9 cellular contexts compared by ENCODE assay signal in the genomic region with DNA sequence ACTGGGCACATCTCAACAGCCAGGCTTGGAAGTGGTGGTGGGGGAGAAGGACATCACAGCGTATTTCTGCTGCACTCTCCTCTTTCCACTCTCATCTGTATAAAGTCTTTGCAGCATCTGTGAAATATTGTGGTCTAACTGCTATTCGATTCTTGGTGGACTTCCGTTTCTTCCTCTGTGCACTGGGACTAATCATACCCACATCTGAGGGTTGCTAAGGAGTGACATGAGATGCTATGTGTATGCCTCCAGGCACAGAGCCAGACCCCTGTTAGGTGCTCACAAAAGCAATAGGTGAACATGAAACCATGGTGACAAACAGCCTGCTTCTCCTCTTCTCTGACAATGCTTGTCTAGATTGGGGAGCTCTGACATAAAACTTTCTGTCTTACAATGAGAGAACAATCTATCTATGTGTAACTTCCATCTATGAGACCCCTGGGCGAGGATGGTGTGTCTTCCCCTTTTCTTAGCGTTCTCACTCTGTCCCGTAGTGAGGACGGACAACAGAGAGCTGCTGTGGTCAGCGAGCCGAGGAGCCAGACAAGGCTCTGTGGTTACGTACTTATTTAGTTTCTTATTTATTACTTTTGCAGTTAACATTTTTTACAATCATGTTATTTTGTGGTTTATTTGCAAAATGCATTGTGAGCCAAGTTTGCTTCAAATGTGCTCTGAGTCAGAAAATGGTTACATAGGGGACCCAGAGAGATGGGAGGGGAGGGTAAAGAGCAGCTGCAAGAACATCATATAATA.
DNase-seq lines count a peak whose midpoint lies in the region; ATAC-seq, FAIRE-seq and TF ChIP-seq lines count a peak whose summit lies in the region.
"Had no signal": no experiment of that assay in that cellular context is flagged by ENCODE, and none has a peak within 500 bp of the region (broad histone marks: within the 10 kb centered on the region; RNA-seq: fewer than 3 reads in every experiment).

No MANE protein-coding gene starts in this region.

- H3K9me3 Mint-ChIP-seq in GM23338 (peaks cover 10% of the 10 kb centered on the region; the same call in 2 of the 3 replicates), endothelial cell (ENCODE audit: unreplicated experiment) (peaks cover 9% of the 10 kb centered on the region)

- POLR2A ChIA-PET in AG04450 (lab: Yijun Ruan, JAX) (no interaction called here), SK-N-SH (lab: Yijun Ruan, JAX) (no interaction called here)

- H3K4me2 ChIP-seq in GM23338 (no peak overlapping the region), SK-N-SH (peak overlapping the region; percentile 74)

- TF ChIP-seq EP300 in SK-N-SH (IDR thresholded peaks at IDR 0.05; ENCODE audit: borderline replicate concordance in 1 of 2, low read depth in 1 of 2, low read length in 1 of 2): 0 out of 4 replicates have a peak, but pooled peaks of 1 of the 2 experiments have one; percentile 11

- peaks cover 10% of the 10 kb centered on the region for H3K4me1 Mint-ChIP-seq in GM23338
- peaks cover 19% of the 10 kb centered on the region for H3K4me1 Mint-ChIP-seq in endothelial cell (ENCODE audit: unreplicated experiment)

- H3K27me3 ChIP-seq in AG04450 (ENCODE audit: control insufficient read depth, insufficient read depth, low read length): peaks cover 3% of the 10 kb centered on the region
- no peaks in the 10 kb centered on the region for H3K27me3 ChIP-seq in GM23338 (ENCODE audit: insufficient read depth)
- no peaks in the 10 kb centered on the region for H3K27me3 ChIP-seq in SK-N-SH (ENCODE audit: insufficient read depth)
- H3K27me3 ChIP-seq in HAP-1 (ENCODE audit: low read depth): no peaks in the 10 kb centered on the region

- H3K27ac ChIP-seq in AG04450 (ENCODE audit: low read depth, low read length) (peak overlapping the region; percentile 55), GM23338 (ENCODE audit: low read depth) (no peak overlapping the region), SK-N-SH (ENCODE audit: low read depth in 2 of 2, low read length in 1 of 2) (peak overlapping the region in 1 of 2 experiments; percentile 45; a peak in 1 of 4 replicates)

- no peaks in the 10 kb centered on the region for H3F3A ChIP-seq in GM23338 (replicated peaks; ENCODE audit: low read depth)
- peaks cover 11% of the 10 kb centered on the region for H3F3A ChIP-seq in SK-N-SH (replicated peaks; ENCODE audit: insufficient read depth)

- H3K4me3 ChIP-seq in AG04450 (ENCODE audit: low read depth, low read length): peak overlapping the region; percentile 11; the same call in 1 of the 2 replicates
- H3K4me3 ChIP-seq in GM23338: no peak overlapping the region
- peak overlapping the region in 1 of 2 experiments; percentile 31; a peak in 2 of 4 replicates for H3K4me3 ChIP-seq in SK-N-SH (ENCODE audit: low read depth in 2 of 2, low read length in 1 of 2)
- no peak overlapping the region for H3K4me3 ChIP-seq in HAP-1

- H3K27ac Mint-ChIP-seq in GM23338 (no peak overlapping the region), endothelial cell (ENCODE audit: unreplicated experiment) (no peak overlapping the region)
- H3K27ac Mint-ChIP-seq: memory B cell had no signal

- H3K79me2 ChIP-seq in GM23338 (replicated peaks; ENCODE audit: insufficient read depth): no peaks in the 10 kb centered on the region
- H3K79me2 ChIP-seq in SK-N-SH (ENCODE audit: insufficient read depth): no peaks in the 10 kb centered on the region

- TF ChIP-seq CTCF in AG04450 (IDR thresholded peaks at IDR 0.05; ENCODE audit: low read depth, low read length) (no peak), GM23338 (conservative IDR thresholded peaks at IDR 0.05; ENCODE audit: low read depth in 2 of 2) (no peak), SK-N-SH (IDR thresholded peaks at IDR 0.05) (no peak), endothelial cell (IDR thresholded peaks at IDR 0.05; ENCODE audit: unreplicated experiment) (no peak)

- 41% methylated on average over 10 of the region's 10 CpGs for WGBS in SK-N-SH (ENCODE audit: low lambda C conversion rate)

- H3K9me3 ChIP-seq in AG04450 (ENCODE audit: control insufficient read depth, insufficient read depth, low read length) (peaks cover 2% of the 10 kb centered on the region; the same call in 1 of the 2 replicates), SK-N-SH (peaks cover 8% of the 10 kb centered on the region; the same call in 1 of the 2 replicates), HAP-1 (no peaks in the 10 kb centered on the region)

- FAIRE-seq in islet of Langerhans (lab: Jason Lieb, UNC): peak; percentile 13

- in situ Hi-C loops in HAP-1 (cut with MboI; ENCODE audit: low sequenced_read_pairs): no loop called here

- H2AFZ ChIP-seq in GM23338 (peak overlapping the region; percentile 58; the same call in 1 of the 2 replicates), SK-N-SH (ENCODE audit: low read depth) (no peak overlapping the region; the same call in 1 of the 2 replicates)

- H3K9ac ChIP-seq in SK-N-SH: no peak overlapping the region

- H3K36me3 Mint-ChIP-seq in GM23338 (ENCODE audit: low read depth) (no peaks in the 10 kb centered on the region), endothelial cell (ENCODE audit: low read depth, unreplicated experiment) (peaks cover 14% of the 10 kb centered on the region)

- H4K20me1 ChIP-seq in GM23338 (replicated peaks; ENCODE audit: insufficient read depth) (no peaks in the 10 kb centered on the region), SK-N-SH (ENCODE audit: insufficient read depth) (no peaks in the 10 kb centered on the region)

- H3K36me3 ChIP-seq in GM23338 (ENCODE audit: insufficient read depth) (no peaks in the 10 kb centered on the region), SK-N-SH (replicated peaks in 1 of 2; ENCODE audit: control insufficient read depth in 1 of 2, insufficient read depth in 2 of 2, low read length in 1 of 2) (no peaks in the 10 kb centered on the region), HAP-1 (replicated peaks) (no peaks in the 10 kb centered on the region)

- TF ChIP-seq RAD21 in SK-N-SH (IDR thresholded peaks at IDR 0.05; ENCODE audit: low read length): no peak

- CTCF ChIA-PET in AG04450 (lab: Charles Lee) (interaction anchor here (0.8 to 3.6 kb wide), 4 partner anchors 19 to 1235 kb away, joined by 3 to 22 read pairs (median 11); no protein-coding TSS in a partner anchor), SK-N-SH (lab: Yijun Ruan, JAX) (interaction anchor here (0.6 to 1.5 kb wide), 2 partner anchors 38 to 150 kb away, joined by 3 read pairs; no protein-coding TSS in a partner anchor)

- peaks cover 1% of the 10 kb centered on the region for H3K27me3 Mint-ChIP-seq in GM23338 (ENCODE audit: insufficient read depth, low read depth, poor library complexity)
- H3K27me3 Mint-ChIP-seq in endothelial cell (ENCODE audit: unreplicated experiment): peaks cover 4% of the 10 kb centered on the region

- no peak overlapping the region for H3K4me3 Mint-ChIP-seq in GM23338
- no peak overlapping the region for H3K4me3 Mint-ChIP-seq in endothelial cell (ENCODE audit: unreplicated experiment)
- H3K4me3 Mint-ChIP-seq: memory B cell had no signal

- H3K9me2 ChIP-seq in GM23338 (ENCODE audit: insufficient read depth): no peaks in the 10 kb centered on the region
- H3K9me2 ChIP-seq in SK-N-SH: no peaks in the 10 kb centered on the region

- no peak for DNase-seq in AG04450 (ENCODE audit: low read depth, low spot score)
- DNase-seq in GM23338 (ENCODE audit: low spot score): no peak
- no peak for DNase-seq in SK-N-SH
- DNase-seq in HAP-1 (ENCODE audit: low spot score in 2 of 2): no peak
- DNase-seq in HPDE6-E6E7 (ENCODE audit: extremely low spot score): no peak
- no peak for DNase-seq in dermis blood vessel endothelial cell
- DNase-seq in endothelial cell (ENCODE audit: low spot score): no peak

- ATAC-seq in GM23338: no peak

- H3K4me1 ChIP-seq in GM23338 (ENCODE audit: insufficient read depth): peaks cover 8% of the 10 kb centered on the region; the same call in 1 of the 2 replicates
- peaks cover 0 to 9% of the 10 kb centered on the region in 2 experiments; a peak in 3 of 4 replicates for H3K4me1 ChIP-seq in SK-N-SH (ENCODE audit: control insufficient read depth in 1 of 2, insufficient read depth in 2 of 2, low read depth in 1 of 2, low read length in 1 of 2)
- H3K4me1 ChIP-seq in HAP-1: peaks cover 33% of the 10 kb centered on the region

TF ChIP-seq in GM23338, 12 proteins besides CTCF, POLR2A, EP300 and RAD21 (continues in another document):
- no peak for TF ChIP-seq CREB1 (CRISPR knock-in tag; IDR thresholded peaks at IDR 0.05; ENCODE audit: low read depth)
- no peak for TF ChIP-seq JUNB (IDR thresholded peaks at IDR 0.05; ENCODE audit: unreplicated experiment)

TF ChIP-seq in SK-N-SH, 30 proteins besides CTCF, POLR2A, EP300 and RAD21:
- TF ChIP-seq TAF1 (IDR thresholded peaks at IDR 0.05; ENCODE audit: borderline replicate concordance, low read depth, low read length): no peak
- TF ChIP-seq TCF12 (IDR thresholded peaks at IDR 0.05): peak; percentile 55
- peak; percentile 32; the same call in 1 of the 2 replicates for TF ChIP-seq FOSL2 (IDR thresholded peaks at IDR 0.05; ENCODE audit: borderline replicate concordance, low read depth)
- no peak for TF ChIP-seq MEF2A (IDR thresholded peaks at IDR 0.05; ENCODE audit: borderline replicate concordance, low read depth)
- no peak for TF ChIP-seq JUND (IDR thresholded peaks at IDR 0.05)
- no peak for TF ChIP-seq SIN3A (IDR thresholded peaks at IDR 0.05; ENCODE audit: borderline replicate concordance, low read depth, low read length)
- no peak for TF ChIP-seq EZH2phosphoT487 (IDR thresholded peaks at IDR 0.05; ENCODE audit: borderline replicate concordance, low read depth)
- TF ChIP-seq, protein P1, sequence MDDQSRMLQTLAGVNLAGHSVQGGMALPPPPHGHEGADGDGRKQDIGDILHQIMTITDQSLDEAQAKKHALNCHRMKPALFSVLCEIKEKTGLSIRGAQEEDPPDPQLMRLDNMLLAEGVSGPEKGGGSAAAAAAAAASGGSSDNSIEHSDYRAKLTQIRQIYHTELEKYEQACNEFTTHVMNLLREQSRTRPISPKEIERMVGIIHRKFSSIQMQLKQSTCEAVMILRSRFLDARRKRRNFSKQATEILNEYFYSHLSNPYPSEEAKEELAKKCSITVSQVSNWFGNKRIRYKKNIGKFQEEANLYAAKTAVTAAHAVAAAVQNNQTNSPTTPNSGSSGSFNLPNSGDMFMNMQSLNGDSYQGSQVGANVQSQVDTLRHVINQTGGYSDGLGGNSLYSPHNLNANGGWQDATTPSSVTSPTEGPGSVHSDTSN (IDR thresholded peaks at IDR 0.05): peak; percentile 63
- TF ChIP-seq, protein P2, sequence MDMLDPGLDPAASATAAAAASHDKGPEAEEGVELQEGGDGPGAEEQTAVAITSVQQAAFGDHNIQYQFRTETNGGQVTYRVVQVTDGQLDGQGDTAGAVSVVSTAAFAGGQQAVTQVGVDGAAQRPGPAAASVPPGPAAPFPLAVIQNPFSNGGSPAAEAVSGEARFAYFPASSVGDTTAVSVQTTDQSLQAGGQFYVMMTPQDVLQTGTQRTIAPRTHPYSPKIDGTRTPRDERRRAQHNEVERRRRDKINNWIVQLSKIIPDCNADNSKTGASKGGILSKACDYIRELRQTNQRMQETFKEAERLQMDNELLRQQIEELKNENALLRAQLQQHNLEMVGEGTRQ (IDR thresholded peaks at IDR 0.05; ENCODE audit: borderline replicate concordance, low read depth, low read length): no peak
- peak; percentile 70 for TF ChIP-seq NFIC (IDR thresholded peaks at IDR 0.05; ENCODE audit: borderline replicate concordance)
